Comparison of ENCODE assay signal across 13 cellular contexts in genomic region chr12:106074706-106075392, GRCh38.
DNase-seq lines count a peak whose midpoint lies in the region; ATAC-seq and TF ChIP-seq lines count a peak whose summit lies in the region.
"Had no signal": no experiment of that assay in that cellular context is flagged by ENCODE, and none has a peak within 500 bp of the region (broad histone marks: within the 10 kb centered on the region; RNA-seq: fewer than 3 reads in every experiment).

No MANE protein-coding gene starts in this region.

- H3K4me3 Mint-ChIP-seq in chondrocyte (ENCODE audit: unreplicated experiment): no peak overlapping the region
- H3K4me3 Mint-ChIP-seq: activated T-cell treated with anti-CD3 and anti-CD28 coated beads, Interleukin-2, amount 50 U/mL, for 24 hours had no signal

- H3K27ac ChIP-seq in thoracic aorta: peak overlapping the region; percentile 60 to 89
- H3K27ac ChIP-seq in WERI-Rb-1: no peak overlapping the region
- H3K27ac ChIP-seq: breast epithelium had no signal

- H3K4me3 ChIP-seq in thoracic aorta: no peak overlapping the region
- no peak overlapping the region for H3K4me3 ChIP-seq in WERI-Rb-1 (ENCODE audit: low read depth, low read length)
- H3K4me3 ChIP-seq: breast epithelium, mucosa of descending colon had no signal

- peak overlapping the region; percentile 90 for H3K27ac Mint-ChIP-seq in chondrocyte (ENCODE audit: unreplicated experiment)
- H3K27ac Mint-ChIP-seq: activated T-cell treated with anti-CD3 and anti-CD28 coated beads, Interleukin-2, amount 50 U/mL, for 24 hours had no signal

- H3K27me3 ChIP-seq in thoracic aorta (replicated peaks; ENCODE audit: insufficient read depth) (no peaks in the 10 kb centered on the region), WERI-Rb-1 (ENCODE audit: insufficient read depth, low read depth, severe bottlenecking) (no peaks in the 10 kb centered on the region)
- H3K27me3 ChIP-seq: breast epithelium, foreskin keratinocyte had no signal

- peaks cover 54% of the 10 kb centered on the region for H3K36me3 Mint-ChIP-seq in chondrocyte (ENCODE audit: low read depth)

- ATAC-seq in thoracic aorta (ENCODE audit: insufficient number of reproducible peaks, low FRiP score, low read depth) (peak; percentile 5), GM21367 (IDR thresholded peaks at IDR 0.05; ENCODE audit: unreplicated experiment) (no peak)
- ATAC-seq: foreskin keratinocyte, mucosa of descending colon had no signal

- no peaks in the 10 kb centered on the region for H3K9me3 Mint-ChIP-seq in chondrocyte (ENCODE audit: low read depth)
- H3K9me3 Mint-ChIP-seq: activated T-cell treated with anti-CD3 and anti-CD28 coated beads, Interleukin-2, amount 50 U/mL, for 24 hours had no signal

- no peak for TF ChIP-seq CTCF in chondrocyte (IDR thresholded peaks at IDR 0.05)
- no peak for TF ChIP-seq CTCF in thoracic aorta (IDR thresholded peaks at IDR 0.05)
- no peak for TF ChIP-seq CTCF in WERI-Rb-1 (IDR thresholded peaks at IDR 0.05; ENCODE audit: low read depth, low read length)

- H3K4me1 Mint-ChIP-seq in chondrocyte (ENCODE audit: low read depth): peaks cover 96% of the 10 kb centered on the region

- H3K36me3 ChIP-seq in thoracic aorta: peaks cover 13% of the 10 kb centered on the region
- no peaks in the 10 kb centered on the region for H3K36me3 ChIP-seq in WERI-Rb-1
- H3K36me3 ChIP-seq: breast epithelium had no signal

- no peaks in the 10 kb centered on the region for H3K27me3 Mint-ChIP-seq in chondrocyte (ENCODE audit: low read depth)

- H3K9me3 ChIP-seq in thoracic aorta (no peaks in the 10 kb centered on the region), WERI-Rb-1 (ENCODE audit: severe bottlenecking) (no peaks in the 10 kb centered on the region)
- H3K9me3 ChIP-seq: breast epithelium, mucosa of descending colon had no signal

- DNase-seq in NCI-H226: peak; percentile 91
- DNase-seq in chondrocyte (ENCODE audit: low spot score): no peak
- DNase-seq in kidney tubule cell (ENCODE audit: low spot score): peak; percentile 60
- DNase-seq in thoracic aorta (ENCODE audit: low spot score): no peak
- no peak for DNase-seq in WERI-Rb-1
- DNase-seq in DMS153 (lab: John Stamatoyannopoulos, UW): no peak
- DNase-seq in globus pallidus (ENCODE audit: low spot score): no peak
- DNase-seq: activated T-cell treated with anti-CD3 and anti-CD28 coated beads, Interleukin-2, amount 50 U/mL, for 24 hours; Calu3; foreskin keratinocyte; mucosa of descending colon had no signal

- peaks cover 42 to 80% of the 10 kb centered on the region in 2 donors for H3K4me1 ChIP-seq in thoracic aorta (ENCODE audit: control insufficient read depth in 1 of 2, low read depth in 2 of 2)
- H3K4me1 ChIP-seq: breast epithelium, foreskin keratinocyte had no signal

Comparison
In these comparisons a context has a peak if more than half of its experiments do, and no peak if none do; other contexts are left out.
1. DNase-seq: peak in NCI-H226 (single experiment) and kidney tubule cell (single experiment); none in chondrocyte (single experiment), thoracic aorta (single experiment), WERI-Rb-1 (single experiment), DMS153 (single experiment) and globus pallidus (single experiment).